ENCODE assay signal across 1 cellular context in genomic region chr5:142472306-142472951, GRCh38.
TF ChIP-seq lines count a peak whose summit lies in the region.

No MANE protein-coding gene starts in this region.

TF ChIP-seq in K562, 482 proteins besides CTCF, POLR2A, EP300 and RAD21 (continued from another document and continues in another):
- TF ChIP-seq CHD7 (IDR thresholded peaks at IDR 0.05; ENCODE audit: low read depth, low read length) (no peak), ZNF785 (CRISPR knock-in tag; IDR thresholded peaks at IDR 0.05) (no peak), KDM4B (IDR thresholded peaks at IDR 0.05; ENCODE audit: borderline replicate concordance in 2 of 2, low read depth in 1 of 2) (no peak), ZNF695 (CRISPR knock-in tag; IDR thresholded peaks at IDR 0.05) (no peak), YBX1 (IDR thresholded peaks at IDR 0.05) (no peak), ZNF57 (CRISPR knock-in tag; IDR thresholded peaks at IDR 0.05) (no peak), ZNF263 (CRISPR knock-in tag; IDR thresholded peaks at IDR 0.05; ENCODE audit: borderline replicate concordance) (no peak), CAMTA2 (CRISPR knock-in tag; conservative IDR thresholded peaks at IDR 0.05) (no peak), SMARCC2 (IDR thresholded peaks at IDR 0.05; ENCODE audit: low read depth) (0 out of 2 replicates have a peak, but pooled peaks have one; percentile 54), ZFP30 (CRISPR knock-in tag; IDR thresholded peaks at IDR 0.05; ENCODE audit: borderline replicate concordance) (no peak), ZNF449 (CRISPR knock-in tag; IDR thresholded peaks at IDR 0.05) (no peak), KDM2B (CRISPR knock-in tag; IDR thresholded peaks at IDR 0.05) (no peak), RCOR1 (IDR thresholded peaks at IDR 0.05; ENCODE audit: borderline replicate concordance in 1 of 2, low read depth in 2 of 2, low read length in 2 of 2) (peak in 1 of 2 experiments; percentile 65; a peak in 1 of 4 replicates), ATF3 (IDR thresholded peaks at IDR 0.05) (peak; percentile 99), ATF3 (CRISPR knock-in tag; conservative IDR thresholded peaks at IDR 0.05) (peak; percentile 76), MEF2D (tag; conservative IDR thresholded peaks at IDR 0.05; ENCODE audit: low read depth) (no peak), POLR2H (tag; IDR thresholded peaks at IDR 0.05; ENCODE audit: low read depth) (peak; percentile 69), E2F5 (CRISPR knock-in tag; IDR thresholded peaks at IDR 0.05) (no peak), FOXM1 (IDR thresholded peaks at IDR 0.05; ENCODE audit: low read depth) (no peak), FOXM1 (CRISPR knock-in tag; IDR thresholded peaks at IDR 0.05; ENCODE audit: low read depth) (no peak), ESRRB (CRISPR knock-in tag; IDR thresholded peaks at IDR 0.05; ENCODE audit: borderline replicate concordance) (no peak), ZNF551 (CRISPR knock-in tag; IDR thresholded peaks at IDR 0.05) (no peak), KLF6 (CRISPR knock-in tag; IDR thresholded peaks at IDR 0.05; ENCODE audit: borderline replicate concordance) (no peak), TGIF2 (CRISPR knock-in tag; IDR thresholded peaks at IDR 0.05) (no peak), FOXP4 (CRISPR knock-in tag; IDR thresholded peaks at IDR 0.05; ENCODE audit: borderline replicate concordance) (no peak), ZNF408 (CRISPR knock-in tag; IDR thresholded peaks at IDR 0.05; ENCODE audit: low read depth) (no peak), WHSC1 (IDR thresholded peaks at IDR 0.05; ENCODE audit: low read length) (no peak), E2F3 (CRISPR knock-in tag; IDR thresholded peaks at IDR 0.05) (no peak), MITF (IDR thresholded peaks at IDR 0.05) (no peak), BACH1 (tag; IDR thresholded peaks at IDR 0.05) (peak; percentile 70; the same call in 1 of the 2 replicates), SOX6 (IDR thresholded peaks at IDR 0.05) (peak; percentile 79)
- TF ChIP-seq, protein P1, sequence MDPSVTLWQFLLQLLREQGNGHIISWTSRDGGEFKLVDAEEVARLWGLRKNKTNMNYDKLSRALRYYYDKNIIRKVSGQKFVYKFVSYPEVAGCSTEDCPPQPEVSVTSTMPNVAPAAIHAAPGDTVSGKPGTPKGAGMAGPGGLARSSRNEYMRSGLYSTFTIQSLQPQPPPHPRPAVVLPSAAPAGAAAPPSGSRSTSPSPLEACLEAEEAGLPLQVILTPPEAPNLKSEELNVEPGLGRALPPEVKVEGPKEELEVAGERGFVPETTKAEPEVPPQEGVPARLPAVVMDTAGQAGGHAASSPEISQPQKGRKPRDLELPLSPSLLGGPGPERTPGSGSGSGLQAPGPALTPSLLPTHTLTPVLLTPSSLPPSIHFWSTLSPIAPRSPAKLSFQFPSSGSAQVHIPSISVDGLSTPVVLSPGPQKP (CRISPR knock-in tag; IDR thresholded peaks at IDR 0.05), result no peak
- TF ChIP-seq, protein P2, sequence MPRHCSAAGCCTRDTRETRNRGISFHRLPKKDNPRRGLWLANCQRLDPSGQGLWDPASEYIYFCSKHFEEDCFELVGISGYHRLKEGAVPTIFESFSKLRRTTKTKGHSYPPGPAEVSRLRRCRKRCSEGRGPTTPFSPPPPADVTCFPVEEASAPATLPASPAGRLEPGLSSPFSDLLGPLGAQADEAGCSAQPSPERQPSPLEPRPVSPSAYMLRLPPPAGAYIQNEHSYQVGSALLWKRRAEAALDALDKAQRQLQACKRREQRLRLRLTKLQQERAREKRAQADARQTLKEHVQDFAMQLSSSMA (CRISPR knock-in tag; IDR thresholded peaks at IDR 0.05), result no peak
- TF ChIP-seq, protein P3, sequence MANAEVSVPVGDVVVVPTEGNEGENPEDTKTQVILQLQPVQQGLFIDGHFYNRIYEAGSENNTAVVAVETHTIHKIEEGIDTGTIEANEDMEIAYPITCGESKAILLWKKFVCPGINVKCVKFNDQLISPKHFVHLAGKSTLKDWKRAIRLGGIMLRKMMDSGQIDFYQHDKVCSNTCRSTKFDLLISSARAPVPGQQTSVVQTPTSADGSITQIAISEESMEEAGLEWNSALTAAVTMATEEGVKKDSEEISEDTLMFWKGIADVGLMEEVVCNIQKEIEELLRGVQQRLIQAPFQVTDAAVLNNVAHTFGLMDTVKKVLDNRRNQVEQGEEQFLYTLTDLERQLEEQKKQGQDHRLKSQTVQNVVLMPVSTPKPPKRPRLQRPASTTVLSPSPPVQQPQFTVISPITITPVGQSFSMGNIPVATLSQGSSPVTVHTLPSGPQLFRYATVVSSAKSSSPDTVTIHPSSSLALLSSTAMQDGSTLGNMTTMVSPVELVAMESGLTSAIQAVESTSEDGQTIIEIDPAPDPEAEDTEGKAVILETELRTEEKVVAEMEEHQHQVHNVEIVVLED (CRISPR knock-in tag; IDR thresholded peaks at IDR 0.05), result no peak
- TF ChIP-seq, protein P4, sequence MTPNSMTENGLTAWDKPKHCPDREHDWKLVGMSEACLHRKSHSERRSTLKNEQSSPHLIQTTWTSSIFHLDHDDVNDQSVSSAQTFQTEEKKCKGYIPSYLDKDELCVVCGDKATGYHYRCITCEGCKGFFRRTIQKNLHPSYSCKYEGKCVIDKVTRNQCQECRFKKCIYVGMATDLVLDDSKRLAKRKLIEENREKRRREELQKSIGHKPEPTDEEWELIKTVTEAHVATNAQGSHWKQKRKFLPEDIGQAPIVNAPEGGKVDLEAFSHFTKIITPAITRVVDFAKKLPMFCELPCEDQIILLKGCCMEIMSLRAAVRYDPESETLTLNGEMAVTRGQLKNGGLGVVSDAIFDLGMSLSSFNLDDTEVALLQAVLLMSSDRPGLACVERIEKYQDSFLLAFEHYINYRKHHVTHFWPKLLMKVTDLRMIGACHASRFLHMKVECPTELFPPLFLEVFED (CRISPR knock-in tag; conservative IDR thresholded peaks at IDR 0.05), result no peak
